Comparison of ENCODE assay signal across 29 cellular contexts in the genomic region with DNA sequence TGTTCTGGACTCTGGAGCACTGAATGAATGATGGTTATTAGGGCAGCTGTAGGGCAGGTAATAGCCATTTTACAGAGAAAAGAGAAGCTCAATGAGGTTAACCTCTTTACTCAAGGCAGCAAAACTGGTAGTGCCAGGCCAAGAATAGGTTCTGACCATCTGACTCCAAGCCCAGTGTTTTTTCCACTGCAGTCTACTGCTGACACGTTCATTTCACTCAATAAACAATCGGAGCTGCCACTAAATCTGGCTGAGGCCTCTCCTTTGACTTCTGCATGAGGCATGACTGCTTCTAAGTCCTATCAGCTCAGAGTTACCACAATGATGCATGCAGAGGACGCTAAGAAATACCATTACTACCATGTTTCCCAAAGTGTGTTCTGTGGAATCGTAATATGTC.
"Had no signal": no experiment of that assay in that cellular context is flagged by ENCODE, and none has a peak within 500 bp of the region (broad histone marks: within the 10 kb centered on the region; RNA-seq: fewer than 3 reads in every experiment).

No MANE protein-coding gene starts in this region.

- H3K36me3 Mint-ChIP-seq: activated naive CD8-positive, alpha-beta T cell had no signal

- H3K9me3 ChIP-seq: body of pancreas, colonic mucosa, esophagus squamous epithelium, gastroesophageal sphincter had no signal

- H3K4me1 Mint-ChIP-seq: activated CD4-positive, alpha-beta memory T cell treated with anti-CD3 and anti-CD28 coated beads, Interleukin-2, amount 10 ng/mL, durations not matched to agents 7 days and 5 days; activated CD4-positive, alpha-beta T cell treated with anti-CD3 and anti-CD28 coated beads for 36 hours; activated CD4-positive, alpha-beta T cell treated with anti-CD3 and anti-CD28 coated beads, Interleukin-2, amount 10 ng/mL, durations not matched to agents 7 days and 5 days; T-helper 17 cell had no signal

- H3K4me3 Mint-ChIP-seq: activated CD4-positive, alpha-beta memory T cell treated with anti-CD3 and anti-CD28 coated beads, Interleukin-2, amount 10 ng/mL, durations not matched to agents 7 days and 5 days; activated CD4-positive, alpha-beta T cell treated with anti-CD3 and anti-CD28 coated beads for 36 hours; activated CD4-positive, alpha-beta T cell treated with anti-CD3 and anti-CD28 coated beads, Interleukin-2, amount 10 ng/mL, durations not matched to agents 7 days and 5 days; activated naive CD8-positive, alpha-beta T cell; activated T-cell treated with anti-CD3 and anti-CD28 coated beads, Interleukin-2, amount 50 U/mL, for 24 hours; activated T-cell treated with anti-CD3 and anti-CD28 coated beads, Interleukin-2, amount 50 U/mL, for 72 hours; T-helper 17 cell; T-helper 2 cell treated with Interferon-gamma antibody and Interleukin-4, amounts not matched to agents 5 μg/mL and 100 μg/mL, for 36 hours had no signal

- H3K4me1 ChIP-seq: body of pancreas, colonic mucosa had no signal

- H3K27me3 ChIP-seq: body of pancreas, colonic mucosa, esophagus squamous epithelium, gastroesophageal sphincter had no signal

- H3K27ac Mint-ChIP-seq: activated CD4-positive, alpha-beta memory T cell treated with anti-CD3 and anti-CD28 coated beads, Interleukin-2, amount 10 ng/mL, durations not matched to agents 7 days and 5 days; activated CD4-positive, alpha-beta T cell treated with anti-CD3 and anti-CD28 coated beads for 36 hours; activated CD4-positive, alpha-beta T cell treated with anti-CD3 and anti-CD28 coated beads, Interleukin-2, amount 10 ng/mL, durations not matched to agents 7 days and 5 days; activated naive CD8-positive, alpha-beta T cell; activated T-cell treated with anti-CD3 and anti-CD28 coated beads, Interleukin-2, amount 50 U/mL, for 24 hours; activated T-cell treated with anti-CD3 and anti-CD28 coated beads, Interleukin-2, amount 50 U/mL, for 72 hours; T-helper 17 cell; T-helper 2 cell treated with Interferon-gamma antibody and Interleukin-4, amounts not matched to agents 5 μg/mL and 100 μg/mL, for 36 hours had no signal

- ATAC-seq: activated CD4-positive, alpha-beta T cell treated with anti-CD3 and anti-CD28 coated beads for 36 hours; activated T-cell treated with anti-CD3 and anti-CD28 coated beads, Interleukin-2, amount 50 U/mL, for 72 hours; body of pancreas; gastroesophageal sphincter; T-helper 17 cell had no signal

- H3K36me3 ChIP-seq: colonic mucosa, esophagus squamous epithelium, gastroesophageal sphincter had no signal

- H3K27ac ChIP-seq: body of pancreas, colonic mucosa, epithelial cell of prostate, esophagus squamous epithelium, gastroesophageal sphincter had no signal

- DNase-seq: activated CD4-positive, alpha-beta memory T cell treated with anti-CD3 and anti-CD28 coated beads, Interleukin-2, amount 10 ng/mL, durations not matched to agents 7 days and 5 days; activated CD4-positive, alpha-beta T cell treated with anti-CD3 and anti-CD28 coated beads for 36 hours; activated CD4-positive, alpha-beta T cell treated with anti-CD3 and anti-CD28 coated beads, Interleukin-2, amount 10 ng/mL, durations not matched to agents 7 days and 5 days; activated CD4-positive, alpha-beta T cell treated with anti-CD3 and anti-CD28 coated beads, Interleukin-2, amount 50 U/mL, for 4 hours; activated CD4-positive, CD25-positive, alpha-beta regulatory T cell; activated CD4-positive, CD25-positive, alpha-beta regulatory T cell treated with anti-CD3 and anti-CD28 coated beads, Interleukin-2, amount 50 U/mL, for 72 hours; activated CD8-positive, alpha-beta memory T cell treated with anti-CD3 and anti-CD28 coated beads, Interleukin-2, amount 50 U/mL, for 48 hours; activated gamma-delta T cell; activated naive CD4-positive, alpha-beta T cell; activated naive CD4-positive, alpha-beta T cell treated with anti-CD3 and anti-CD28 coated beads, Interleukin-2, amount 50 U/mL, for 16 hours; activated T-cell treated with anti-CD3 and anti-CD28 coated beads for 4 hours; activated T-cell treated with anti-CD3 and anti-CD28 coated beads, Interleukin-2, amount 50 U/mL, for 24 hours; activated T-cell treated with anti-CD3 and anti-CD28 coated beads, Interleukin-2, amount 50 U/mL, for 72 hours; amniotic stem cell; anterior cingulate cortex; body of pancreas; central memory CD4-positive, alpha-beta T cell; cerebellar nuclear complex; colonic mucosa; effector CD8-positive, alpha-beta T cell; esophagus squamous epithelium; foreskin melanocyte; T-helper 1 cell; T-helper 17 cell; T1000 had no signal

- H3K4me3 ChIP-seq: body of pancreas, colonic mucosa, esophagus squamous epithelium, gastroesophageal sphincter had no signal

- H3K9me3 Mint-ChIP-seq: activated CD4-positive, alpha-beta memory T cell treated with anti-CD3 and anti-CD28 coated beads, Interleukin-2, amount 10 ng/mL, durations not matched to agents 7 days and 5 days; activated CD4-positive, alpha-beta T cell treated with anti-CD3 and anti-CD28 coated beads, Interleukin-2, amount 10 ng/mL, durations not matched to agents 7 days and 5 days; activated T-cell treated with anti-CD3 and anti-CD28 coated beads, Interleukin-2, amount 50 U/mL, for 24 hours; activated T-cell treated with anti-CD3 and anti-CD28 coated beads, Interleukin-2, amount 50 U/mL, for 72 hours; T-helper 2 cell treated with Interferon-gamma antibody and Interleukin-4, amounts not matched to agents 5 μg/mL and 100 μg/mL, for 36 hours had no signal

- H3K27me3 Mint-ChIP-seq: activated CD4-positive, alpha-beta memory T cell treated with anti-CD3 and anti-CD28 coated beads, Interleukin-2, amount 10 ng/mL, durations not matched to agents 7 days and 5 days; activated CD4-positive, alpha-beta T cell treated with anti-CD3 and anti-CD28 coated beads for 36 hours; activated CD4-positive, alpha-beta T cell treated with anti-CD3 and anti-CD28 coated beads, Interleukin-2, amount 10 ng/mL, durations not matched to agents 7 days and 5 days had no signal
